Comparison of ENCODE assay signal across 9 cellular contexts in genomic region chr7:43113622-43114450, GRCh38. TPM values are rescaled to one million over a fixed set of nuclear protein-coding genes. Genes with fewer than 3 reads are reported as not detected.
A peak's percentile ranks its signal among the peaks of the same experiment; 100 is the strongest.
DNase-seq lines count a peak whose midpoint lies in the region; ATAC-seq and TF ChIP-seq lines count a peak whose summit lies in the region.
"Had no signal": no experiment of that assay in that cellular context is flagged by ENCODE, and none has a peak within 500 bp of the region (broad histone marks: within the 10 kb centered on the region; RNA-seq: fewer than 3 reads in every experiment).

No MANE protein-coding gene starts in this region.

- POLR2A ChIA-PET in MCF 10A (lab: Yijun Ruan, JAX), result no interaction called here

- ATAC-seq in stimulated activated naive CD8-positive, alpha-beta T cell treated with anti-CD3 and anti-CD28 coated beads, Interleukin-15, Interleukin-2, amounts not matched to agents 100 U/mL and 50 U/mL, for 24 hours, result no peak
- ATAC-seq in GM19452 (IDR thresholded peaks at IDR 0.05; ENCODE audit: unreplicated experiment), result no peak
- ATAC-seq in GM18867 (IDR thresholded peaks at IDR 0.05; ENCODE audit: unreplicated experiment), result no peak

- intact Hi-C loops in MCF 10A (cut with micrococcal nuclease), result no loop called here

- no peaks in the 10 kb centered on the region for H3K9me3 Mint-ChIP-seq in stimulated activated naive CD8-positive, alpha-beta T cell treated with anti-CD3 and anti-CD28 coated beads, Interleukin-15, Interleukin-2, amounts not matched to agents 100 ng/mL and 50 ng/mL, for 24 hours
- H3K9me3 Mint-ChIP-seq in MCF 10A (ENCODE audit: unreplicated experiment) (no peaks in the 10 kb centered on the region), mesothelial cell of epicardium (no peaks in the 10 kb centered on the region)
- H3K9me3 Mint-ChIP-seq: central memory CD8-positive, alpha-beta T cell had no signal

- no peak overlapping the region for H3K27ac Mint-ChIP-seq in stimulated activated naive CD8-positive, alpha-beta T cell treated with anti-CD3 and anti-CD28 coated beads, Interleukin-15, Interleukin-2, amounts not matched to agents 100 ng/mL and 50 ng/mL, for 24 hours
- H3K27ac Mint-ChIP-seq in MCF 10A (ENCODE audit: low read depth, unreplicated experiment) (no peak overlapping the region), mesothelial cell of epicardium (no peak overlapping the region)

- no peak for TF ChIP-seq CTCF in MCF 10A (IDR thresholded peaks at IDR 0.05; ENCODE audit: unreplicated experiment)
- no peak for TF ChIP-seq CTCF in mesothelial cell of epicardium (IDR thresholded peaks at IDR 0.05; ENCODE audit: unreplicated experiment)

- in situ Hi-C loops in ACHN (cut with HindIII; ENCODE audit: low pct_ligation_motif_present, low pct_unique_long_range_greater_than_20kb, low sequenced_read_pairs), result no loop called here

- peak overlapping the region; percentile 31 for H3K4me3 Mint-ChIP-seq in stimulated activated naive CD8-positive, alpha-beta T cell treated with anti-CD3 and anti-CD28 coated beads, Interleukin-15, Interleukin-2, amounts not matched to agents 100 ng/mL and 50 ng/mL, for 24 hours
- H3K4me3 Mint-ChIP-seq in MCF 10A (ENCODE audit: unreplicated experiment), result peak overlapping the region; percentile 53
- H3K4me3 Mint-ChIP-seq in mesothelial cell of epicardium, result peak overlapping the region; percentile 60
- H3K4me3 Mint-ChIP-seq: central memory CD8-positive, alpha-beta T cell had no signal

- peaks cover 73% of the 10 kb centered on the region for H3K27me3 Mint-ChIP-seq in stimulated activated naive CD8-positive, alpha-beta T cell treated with anti-CD3 and anti-CD28 coated beads, Interleukin-15, Interleukin-2, amounts not matched to agents 100 ng/mL and 50 ng/mL, for 24 hours
- H3K27me3 Mint-ChIP-seq in MCF 10A (ENCODE audit: insufficient read depth, unreplicated experiment) (peaks cover 75% of the 10 kb centered on the region), mesothelial cell of epicardium (ENCODE audit: low read depth) (peaks cover 90% of the 10 kb centered on the region)

- no peak for DNase-seq in stimulated activated naive CD8-positive, alpha-beta T cell treated with anti-CD3 and anti-CD28 coated beads, Interleukin-15, Interleukin-2, amounts not matched to agents 100 U/mL and 50 U/mL, for 24 hours
- DNase-seq in MCF 10A (ENCODE audit: unreplicated experiment), result no peak
- DNase-seq in mesothelial cell of epicardium (ENCODE audit: low spot score in 2 of 2, unreplicated experiment in 2 of 2), result no peak
- DNase-seq in NCI-H526 treated with DMSO at 0.1 percent for 48 hours (lab: John Stamatoyannopoulos, UW), result no peak
- no peak for DNase-seq in ACHN

- H3K36me3 Mint-ChIP-seq in stimulated activated naive CD8-positive, alpha-beta T cell treated with anti-CD3 and anti-CD28 coated beads, Interleukin-15, Interleukin-2, amounts not matched to agents 100 ng/mL and 50 ng/mL, for 24 hours (ENCODE audit: low read depth), result no peaks in the 10 kb centered on the region
- H3K36me3 Mint-ChIP-seq in MCF 10A (ENCODE audit: insufficient read depth, unreplicated experiment) (no peaks in the 10 kb centered on the region), mesothelial cell of epicardium (no peaks in the 10 kb centered on the region)

- H3K4me1 Mint-ChIP-seq in stimulated activated naive CD8-positive, alpha-beta T cell treated with anti-CD3 and anti-CD28 coated beads, Interleukin-15, Interleukin-2, amounts not matched to agents 100 ng/mL and 50 ng/mL, for 24 hours (ENCODE audit: low read depth), result peaks cover 8% of the 10 kb centered on the region
- peaks cover 8% of the 10 kb centered on the region for H3K4me1 Mint-ChIP-seq in MCF 10A (ENCODE audit: insufficient read depth, unreplicated experiment)
- H3K4me1 Mint-ChIP-seq in mesothelial cell of epicardium, result peaks cover 17% of the 10 kb centered on the region

- BruUV-seq in MCF 10A (replicated peaks; lab: Mats Ljungman, UMichigan), result no TSS peak

- CTCF ChIA-PET in MCF 10A (lab: Yijun Ruan, JAX), result no interaction called here

RNA-seq across cellular contexts. Expression of gene HECW1, which starts 1.4 kb away (rescaled TPM):
- total RNA-seq in MCF 10A (2022) (0.27 TPM in 1 of 2 replicates, not detected in the other), mesothelial cell of epicardium (1.0 to 1.9 TPM (median 1.4 TPM) in 3 replicates)
